In genomic region chr19:11422163-11423068, GRCh38 we compare ENCODE assay signal across 8 cellular contexts. TPM values are rescaled to one million over a fixed set of nuclear protein-coding genes. Genes with fewer than 3 reads are reported as not detected.
DNase-seq lines count a peak whose midpoint lies in the region; ATAC-seq lines count a peak whose summit lies in the region.

No MANE protein-coding gene starts in this region.

- peak; percentile 63 for ATAC-seq in GM18520 (IDR thresholded peaks at IDR 0.05; ENCODE audit: unreplicated experiment)
- peak; percentile 46 for ATAC-seq in HG03565 (IDR thresholded peaks at IDR 0.05; ENCODE audit: unreplicated experiment)
- ATAC-seq in HG02623 (IDR thresholded peaks at IDR 0.05; ENCODE audit: unreplicated experiment) = no peak

- peak; percentile 77 for DNase-seq in activated CD4-positive, alpha-beta T cell treated with anti-CD3 and anti-CD28 coated beads for 48 hours
- peak; percentile 26 for DNase-seq in dermis blood vessel endothelial cell
- peak; percentile 17 for DNase-seq in medulla oblongata (ENCODE audit: extremely low spot score)
- DNase-seq in stimulated activated CD8-positive, alpha-beta memory T cell treated with anti-CD3 and anti-CD28 coated beads, Interleukin-15, amount 100 ng/mL, for 24 hours (ENCODE audit: low read depth) = peak; percentile 39
- DNase-seq in AML-193 (lab: John Stamatoyannopoulos, UW) = no peak

RNA-seq across cellular contexts. Expression of gene RGL3, which starts 3.3 kb away (rescaled TPM):
- total RNA-seq in dermis blood vessel endothelial cell = 2.1 and 4.3 TPM in 2 replicates

RNA-seq across cellular contexts. Expression of gene ODAD3, which starts 12.5 kb away (rescaled TPM):
- 0.05 TPM in 1 of 2 replicates, not detected in the other for total RNA-seq in dermis blood vessel endothelial cell

RNA-seq across cellular contexts. Expression of gene PRKCSH, which starts 13.0 kb away (rescaled TPM):
- total RNA-seq in dermis blood vessel endothelial cell = 117 and 310 TPM in 2 replicates

RNA-seq across cellular contexts. Expression of gene EPOR, which starts 38.3 kb away (rescaled TPM):
- 6.0 and 8.2 TPM in 2 replicates for total RNA-seq in dermis blood vessel endothelial cell

RNA-seq across cellular contexts. Expression of gene SWSAP1, which starts 48.0 kb away (rescaled TPM):
- 0.79 and 0.85 TPM in 2 replicates for total RNA-seq in dermis blood vessel endothelial cell

Comparison
In these comparisons a context has a peak if more than half of its experiments do, and no peak if none do; other contexts are left out.
1. DNase-seq: peak in activated CD4-positive, alpha-beta T cell treated with anti-CD3 and anti-CD28 coated beads for 48 hours (single experiment), dermis blood vessel endothelial cell (single experiment), medulla oblongata (single experiment) and stimulated activated CD8-positive, alpha-beta memory T cell treated with anti-CD3 and anti-CD28 coated beads, Interleukin-15, amount 100 ng/mL, for 24 hours (single experiment); none in AML-193 (0 of 2).